In genomic region chr1:85328713-85329376, GRCh38 we compare ENCODE assay signal across 1 cellular context.
TF ChIP-seq lines count a peak whose summit lies in the region.

No MANE protein-coding gene starts in this region.

TF ChIP-seq in HEK293, 187 proteins besides CTCF, POLR2A, EP300 and RAD21 (continued from another document):
- no peak for TF ChIP-seq ZNF280D (tag by site-specific recombination; IDR thresholded peaks at IDR 0.05)
- no peak for TF ChIP-seq ZSCAN18 (tag by site-specific recombination; IDR thresholded peaks at IDR 0.05)
- TF ChIP-seq INSM2 (tag by site-specific recombination; IDR thresholded peaks at IDR 0.05) = 0 out of 2 replicates have a peak, but pooled peaks have one; percentile 28
- TF ChIP-seq FEZF1 (tag by site-specific recombination; IDR thresholded peaks at IDR 0.05) = no peak
- no peak for TF ChIP-seq ATF2 (tag by site-specific recombination; IDR thresholded peaks at IDR 0.05; ENCODE audit: low read depth)
- no peak for TF ChIP-seq ZNF514 (tag by site-specific recombination; IDR thresholded peaks at IDR 0.05)
- 0 out of 2 replicates have a peak, but pooled peaks have one; percentile 27 for TF ChIP-seq ZFP37 (tag by site-specific recombination; IDR thresholded peaks at IDR 0.05)
- no peak for TF ChIP-seq KLF10 (tag by site-specific recombination; IDR thresholded peaks at IDR 0.05)
- TF ChIP-seq ZSCAN30 (tag by site-specific recombination; IDR thresholded peaks at IDR 0.05) = no peak
- no peak for TF ChIP-seq BCL6B (tag by site-specific recombination; IDR thresholded peaks at IDR 0.05)
- TF ChIP-seq ZSCAN16 (tag by site-specific recombination; IDR thresholded peaks at IDR 0.05) = no peak
- no peak for TF ChIP-seq ZNF324 (tag by site-specific recombination; IDR thresholded peaks at IDR 0.05)
- TF ChIP-seq ZIC2 (tag by site-specific recombination; IDR thresholded peaks at IDR 0.05) = no peak
- TF ChIP-seq ZNF37A (tag by site-specific recombination; IDR thresholded peaks at IDR 0.05) = no peak
- TF ChIP-seq ZNF391 (tag by site-specific recombination; IDR thresholded peaks at IDR 0.05; ENCODE audit: borderline replicate concordance, low read depth) = no peak
- TF ChIP-seq ZNF202 (tag by site-specific recombination; IDR thresholded peaks at IDR 0.05; ENCODE audit: borderline replicate concordance) = no peak
